In the genomic region with DNA sequence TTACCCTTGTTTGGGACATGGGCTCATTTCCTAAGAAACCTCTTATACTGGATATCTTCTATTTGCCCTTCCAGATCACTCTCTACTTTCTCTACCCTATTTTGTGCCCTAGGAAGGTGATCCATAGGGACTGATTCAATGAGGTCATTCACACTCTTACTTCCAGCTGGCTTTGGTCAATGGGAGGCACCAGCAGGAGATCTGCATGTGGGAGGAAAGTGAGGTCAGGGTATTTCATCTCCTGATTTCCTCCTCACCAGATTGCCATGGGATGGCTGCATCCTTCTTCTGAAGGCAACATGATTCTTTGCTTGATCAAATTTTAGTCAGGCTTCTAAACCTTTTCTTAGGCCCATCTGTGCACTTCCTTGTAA, we compare ENCODE assay signal across 17 cellular contexts. TPM values are rescaled to one million over a fixed set of nuclear protein-coding genes. Genes with fewer than 3 reads are reported as not detected.
A peak's percentile ranks its signal among the peaks of the same experiment; 100 is the strongest.
DNase-seq lines count a peak whose midpoint lies in the region; ATAC-seq, FAIRE-seq and TF ChIP-seq lines count a peak whose summit lies in the region.
"Had no signal": no experiment of that assay in that cellular context is flagged by ENCODE, and none has a peak within 500 bp of the region (broad histone marks: within the 10 kb centered on the region; RNA-seq: fewer than 3 reads in every experiment).

No MANE protein-coding gene starts in this region.

- CTCF ChIA-PET in H1 (lab: Charles Lee; ENCODE audit: partially characterized antibody), result interaction anchor here (1.6 to 2.0 kb wide), 3 partner anchors 10 to 44 kb away, joined by 8 to 9 read pairs (median 8); a partner anchor contains a TSS
- CTCF ChIA-PET in CD8-positive, alpha-beta memory T cell (lab: Charles Lee), result interaction anchor here (1.4 kb wide), 1 partner anchor 11 kb away, joined by 3 read pairs; no protein-coding TSS in a partner anchor

- DNase-seq in GM23338 (ENCODE audit: low spot score), result peak; percentile 8
- no peak for DNase-seq in HTR-8/SVneo (ENCODE audit: insufficient read length, low spot score)
- DNase-seq in H1 (ENCODE audit: low read depth in 1 of 2, low spot score in 2 of 2), result no peak
- no peak for DNase-seq in glutamatergic neuron
- no peak for DNase-seq in CD8-positive, alpha-beta memory T cell
- no peak for DNase-seq in T-helper 2 cell
- DNase-seq: CD4-positive, alpha-beta T cell; GF-D8; NCI-H1092; NCI-H1694; NCI-H2107; NCI-H446 treated with DMSO at 0.1 percent for 48 hours; NCI-H748 treated with DMSO at 0.1 percent for 48 hours; SK-N-SH had no signal

- no peaks in the 10 kb centered on the region for H3K27me3 Mint-ChIP-seq in GM23338 (ENCODE audit: insufficient read depth, low read depth, poor library complexity)
- H3K27me3 Mint-ChIP-seq in glutamatergic neuron (ENCODE audit: unreplicated experiment), result no peaks in the 10 kb centered on the region
- H3K27me3 Mint-ChIP-seq in CD8-positive, alpha-beta memory T cell, result peaks cover 15 to 17% of the 10 kb centered on the region in 2 donors

- TF ChIP-seq CTCF in GM23338 (conservative IDR thresholded peaks at IDR 0.05; ENCODE audit: low read depth in 2 of 2) (no peak), H1 (IDR thresholded peaks at IDR 0.05; ENCODE audit: control extremely low read depth in 1 of 3, insufficient read depth in 1 of 3, low read depth in 1 of 3, low read length in 3 of 3) (no peak), glutamatergic neuron (IDR thresholded peaks at IDR 0.05; ENCODE audit: partially characterized antibody, unreplicated experiment) (no peak)

- no peak for TF ChIP-seq POLR2A in H1 (IDR thresholded peaks at IDR 0.05; ENCODE audit: control extremely low read depth in 1 of 2, low read depth in 2 of 2, low read length in 2 of 2)

- H4K8ac ChIP-seq in H1 (ENCODE audit: extremely low read depth, insufficient read depth, low read length), result no peak overlapping the region

- no peaks in the 10 kb centered on the region for H3K23me2 ChIP-seq in H1 (ENCODE audit: low read depth, low read length)

- no peak overlapping the region for H4K91ac ChIP-seq in H1 (replicated peaks; ENCODE audit: insufficient read length, low read length)

- H3K27me3 ChIP-seq in GM23338 (ENCODE audit: insufficient read depth) (no peaks in the 10 kb centered on the region), H1 (replicated peaks in 1 of 4; ENCODE audit: control insufficient read depth in 3 of 4, extremely low read depth in 1 of 4, insufficient read depth in 3 of 4, low read length in 3 of 4) (no peaks in the 10 kb centered on the region), iPS-20b (ENCODE audit: insufficient read depth, low read length) (no peaks in the 10 kb centered on the region)
- no peaks in the 10 kb centered on the region for H3K27me3 ChIP-seq in CD8-positive, alpha-beta memory T cell (ENCODE audit: insufficient read depth, low read length, poor library complexity, severe bottlenecking)

- H3K79me1 ChIP-seq in H1 (ENCODE audit: low read depth, low read length), result no peaks in the 10 kb centered on the region

- no peaks in the 10 kb centered on the region for H3K9me3 ChIP-seq in H1 (ENCODE audit: insufficient read depth in 2 of 2, low read depth in 1 of 2, low read length in 1 of 2)
- H3K9me3 ChIP-seq in iPS-20b (ENCODE audit: insufficient read depth, low read depth, low read length), result no peaks in the 10 kb centered on the region
- no peaks in the 10 kb centered on the region for H3K9me3 ChIP-seq in CD8-positive, alpha-beta memory T cell (ENCODE audit: low read length)
- H3K9me3 ChIP-seq: SK-N-SH had no signal

- H3K4me3 Mint-ChIP-seq in GM23338 (no peak overlapping the region), glutamatergic neuron (ENCODE audit: unreplicated experiment) (no peak overlapping the region)
- no peak overlapping the region for H3K4me3 Mint-ChIP-seq in CD8-positive, alpha-beta memory T cell
- H3K4me3 Mint-ChIP-seq: CD4-positive, alpha-beta T cell had no signal

- H2BK5ac ChIP-seq in H1 (ENCODE audit: low read depth, low read length), result no peak overlapping the region

- H3K79me2 ChIP-seq in GM23338 (replicated peaks; ENCODE audit: insufficient read depth) (no peaks in the 10 kb centered on the region), H1 (ENCODE audit: control insufficient read depth in 1 of 2, insufficient read depth in 2 of 2, low read length in 2 of 2) (no peaks in the 10 kb centered on the region)

- H3K4me1 ChIP-seq in GM23338 (ENCODE audit: insufficient read depth) (peaks cover 10% of the 10 kb centered on the region), H1 (replicated peaks in 1 of 4; ENCODE audit: control insufficient read depth in 3 of 4, insufficient read depth in 4 of 4, low read length in 3 of 4) (peaks cover 7 to 12% (median 8%) of the 10 kb centered on the region in 4 experiments; a peak in 6 of 7 replicates), iPS-20b (ENCODE audit: insufficient read depth, low read length) (peaks cover 12% of the 10 kb centered on the region)
- H3K4me1 ChIP-seq in CD8-positive, alpha-beta memory T cell (ENCODE audit: insufficient read depth, low read length), result no peaks in the 10 kb centered on the region

- no peak overlapping the region; the same call in 1 of the 2 replicates for H2BK20ac ChIP-seq in H1 (ENCODE audit: low read length)

- no peak overlapping the region for H2BK12ac ChIP-seq in H1 (ENCODE audit: low read depth, low read length)

- ATAC-seq in GM23338 (peak; percentile 80), HG03175 (IDR thresholded peaks at IDR 0.05; ENCODE audit: unreplicated experiment) (no peak)

- H2BK15ac ChIP-seq in H1 (ENCODE audit: low read length), result no peak overlapping the region; the same call in 1 of the 2 replicates

- H3K4me1 Mint-ChIP-seq in GM23338 (peaks cover 17% of the 10 kb centered on the region), glutamatergic neuron (ENCODE audit: low read depth, unreplicated experiment) (no peaks in the 10 kb centered on the region)
- no peaks in the 10 kb centered on the region for H3K4me1 Mint-ChIP-seq in CD8-positive, alpha-beta memory T cell

- H4K5ac ChIP-seq in H1 (ENCODE audit: insufficient read length, low read depth, low read length), result no peak overlapping the region

- H3K56ac ChIP-seq in H1 (replicated peaks; ENCODE audit: insufficient read length, low read depth, low read length), result no peak overlapping the region

- H3K14ac ChIP-seq in H1 (ENCODE audit: insufficient read length), result no peak overlapping the region

- no peaks in the 10 kb centered on the region for H3K9me2 ChIP-seq in GM23338 (ENCODE audit: insufficient read depth)
- H3K9me2 ChIP-seq: SK-N-SH had no signal

- H3K36me3 Mint-ChIP-seq in GM23338 (ENCODE audit: low read depth), result no peaks in the 10 kb centered on the region
- H3K36me3 Mint-ChIP-seq in glutamatergic neuron (ENCODE audit: unreplicated experiment), result no peaks in the 10 kb centered on the region
- H3K36me3 Mint-ChIP-seq in CD8-positive, alpha-beta memory T cell, result no peaks in the 10 kb centered on the region

- H3K27ac ChIP-seq in GM23338 (ENCODE audit: low read depth) (no peak overlapping the region), H1 (ENCODE audit: low read depth, low read length) (no peak overlapping the region), iPS-20b (ENCODE audit: low read length) (no peak overlapping the region)
- H3K27ac ChIP-seq in CD8-positive, alpha-beta memory T cell (ENCODE audit: low read depth, low read length), result no peak overlapping the region

- no peak overlapping the region; the same call in 1 of the 2 replicates for H3K18ac ChIP-seq in H1 (ENCODE audit: extremely low read depth, low read length)

- no peak overlapping the region for H3K4ac ChIP-seq in H1 (replicated peaks; ENCODE audit: insufficient read length, low read depth, low read length)

- H3K4me3 ChIP-seq in GM23338 (no peak overlapping the region), H1 (ENCODE audit: extremely low read depth in 1 of 4, insufficient read depth in 2 of 4, low read depth in 3 of 4, low read length in 4 of 4) (no peak overlapping the region), iPS-20b (ENCODE audit: low read length) (0 out of 2 replicates have a peak overlapping the region, but pooled peaks have one; percentile 24)
- H3K4me3 ChIP-seq in CD8-positive, alpha-beta memory T cell (ENCODE audit: low read length), result no peak overlapping the region

- TF ChIP-seq RAD21 in H1 (IDR thresholded peaks at IDR 0.05 in 1 of 2, conservative IDR thresholded peaks at IDR 0.05 in 1 of 2; ENCODE audit: low read depth in 2 of 2, low read length in 2 of 2), result no peak

- H3K4me2 ChIP-seq in GM23338 (peak overlapping the region; percentile 3), H1 (ENCODE audit: insufficient read depth in 1 of 2, low read depth in 2 of 2, low read length in 2 of 2) (peak overlapping the region in 1 of 2 experiments; percentile 48; a peak in 2 of 4 replicates)

- H3K27ac Mint-ChIP-seq in GM23338 (no peak overlapping the region), glutamatergic neuron (ENCODE audit: unreplicated experiment) (no peak overlapping the region)
- H3K27ac Mint-ChIP-seq in CD8-positive, alpha-beta memory T cell, result no peak overlapping the region
- H3K27ac Mint-ChIP-seq: CD4-positive, alpha-beta T cell had no signal

- H3K9ac ChIP-seq in H1 (replicated peaks in 1 of 4; ENCODE audit: extremely low read depth in 1 of 4, low read depth in 3 of 4, low read length in 3 of 4), result peak overlapping the region in 1 of 4 experiments; percentile 34; a peak in 1 of 7 replicates
- H3K9ac ChIP-seq in iPS-20b (ENCODE audit: low read depth, low read length), result no peak overlapping the region; the same call in 1 of the 2 replicates
- H3K9ac ChIP-seq: SK-N-SH had no signal

- H3K9me3 Mint-ChIP-seq in GM23338, result no peaks in the 10 kb centered on the region
- H3K9me3 Mint-ChIP-seq in glutamatergic neuron (ENCODE audit: unreplicated experiment), result no peaks in the 10 kb centered on the region
- H3K9me3 Mint-ChIP-seq in CD8-positive, alpha-beta memory T cell, result no peaks in the 10 kb centered on the region
- H3K9me3 Mint-ChIP-seq: CD4-positive, alpha-beta T cell had no signal

- H2AFZ ChIP-seq in GM23338 (no peak overlapping the region), H1 (ENCODE audit: low read length) (no peak overlapping the region)

- H4K20me1 ChIP-seq in GM23338 (replicated peaks; ENCODE audit: insufficient read depth) (no peaks in the 10 kb centered on the region), H1 (replicated peaks in 1 of 2; ENCODE audit: control insufficient read depth in 1 of 2, insufficient read depth in 2 of 2, low read length in 2 of 2) (no peaks in the 10 kb centered on the region)

- H3F3A ChIP-seq in GM23338 (replicated peaks; ENCODE audit: low read depth), result no peaks in the 10 kb centered on the region

- no peaks in the 10 kb centered on the region for H3K36me3 ChIP-seq in GM23338 (ENCODE audit: insufficient read depth)
- H3K36me3 ChIP-seq in H1 (ENCODE audit: control insufficient read depth in 2 of 4, insufficient read depth in 4 of 4, low read length in 3 of 4), result no peaks in the 10 kb centered on the region
- no peaks in the 10 kb centered on the region for H3K36me3 ChIP-seq in iPS-20b (ENCODE audit: insufficient read depth, low read depth, low read length)
- H3K36me3 ChIP-seq in CD8-positive, alpha-beta memory T cell (ENCODE audit: insufficient read depth, low read length), result no peaks in the 10 kb centered on the region

- H3K23ac ChIP-seq in H1 (ENCODE audit: insufficient read length), result no peak overlapping the region

- peak; percentile 23 for FAIRE-seq in HTR-8/SVneo (lab: Jason Lieb, UNC)
- FAIRE-seq in H1 (lab: Jason Lieb, UNC), result peak; percentile 28

- no peak overlapping the region for H2BK120ac ChIP-seq in H1 (replicated peaks; ENCODE audit: low read depth, low read length)

- H2AK5ac ChIP-seq in H1 (ENCODE audit: low read depth, low read length), result no peak overlapping the region

- POLR2A ChIA-PET in H1 (lab: Charles Lee; ENCODE audit: partially characterized antibody), result interaction anchor here (0.7 kb wide), 1 partner anchor 12 kb away, joined by 3 read pairs; no protein-coding TSS in a partner anchor
- POLR2A ChIA-PET in CD8-positive, alpha-beta memory T cell (lab: Charles Lee), result no interaction called here

- no peak for TF ChIP-seq EP300 in H1 (IDR thresholded peaks at IDR 0.05; ENCODE audit: borderline replicate concordance in 1 of 2, low read depth in 2 of 2, low read length in 2 of 2)

RNA-seq across cellular contexts. Expression of a gene that starts 15.2 kb away (rescaled TPM):
- total RNA-seq in GM23338 (2014; rRNA removed; shearing (Covaris generic)), result 5.2 and 12.1 TPM in 2 replicates
- polyA plus RNA-seq in GM23338 (2016; fragmentation: Nextera tagmentation; extraction: Ambion mirVana), result 2.8 and 5.1 TPM in 2 replicates
- total RNA-seq in H1 (2021; fragmentation: NEBNext Ultra II Directional; extraction: Animal tissue kit (Norgen Biotek cat#: 25700)), result 4.8 and 5.1 TPM in 2 replicates
- polyA plus RNA-seq in H1 (2011; rRNA removed), result 4.8 and 6.6 TPM in 2 replicates
- 5.1 TPM for polyA plus RNA-seq in H1 (2011; cell fraction: cytosol; rRNA removed)
- 6.2 TPM for polyA plus RNA-seq in H1 (2011; cell fraction: nucleus; rRNA removed)
- polyA plus RNA-seq in H1 (2012, experiment 1 of 2), result 4.2 to 8.5 TPM (median 6.2 TPM) in 4 replicates
- polyA plus RNA-seq in H1 (2012, experiment 2 of 2), result 3.5 TPM
- polyA plus RNA-seq in H1 (2013, experiment 1 of 2), result 4.4 TPM
- polyA plus RNA-seq in H1 (2013, experiment 2 of 2), result 4.0 TPM
- polyA minus RNA-seq in H1 (2011; rRNA and poly(A)+ RNA removed), result 14.7 and 19.7 TPM in 2 replicates
- 3.5 TPM for polyA minus RNA-seq in H1 (2011; cell fraction: cytosol; rRNA and poly(A)+ RNA removed)
- 17.6 TPM for polyA minus RNA-seq in H1 (2011; cell fraction: nucleus; rRNA and poly(A)+ RNA removed)
- 0.81 TPM for total RNA-seq in glutamatergic neuron (ENCODE audit: unreplicated experiment)
- total RNA-seq in CD8-positive, alpha-beta memory T cell, result not detected
- 0.39 TPM for polyA plus RNA-seq in CD8-positive, alpha-beta memory T cell
- total RNA-seq: CD4-positive, alpha-beta T cell; HT-29 had no signal

RNA-seq across cellular contexts. Expression of a gene that starts 21.1 kb away (rescaled TPM):
- 3.2 and 13.0 TPM in 2 replicates for total RNA-seq in GM23338 (2014; rRNA removed; shearing (Covaris generic))
- polyA plus RNA-seq in GM23338 (2016; fragmentation: Nextera tagmentation; extraction: Ambion mirVana) (1.5 and 2.2 TPM in 2 replicates), H1 (2011; rRNA removed) (3.3 and 4.3 TPM in 2 replicates)
- 3.1 and 3.4 TPM in 2 replicates for total RNA-seq in H1 (2021; fragmentation: NEBNext Ultra II Directional; extraction: Animal tissue kit (Norgen Biotek cat#: 25700))
- polyA plus RNA-seq in H1 (2011; cell fraction: cytosol; rRNA removed), result 3.6 TPM
- 7.8 TPM for polyA plus RNA-seq in H1 (2011; cell fraction: nucleus; rRNA removed)
- 2.4 to 3.8 TPM (median 3.3 TPM) in 4 replicates for polyA plus RNA-seq in H1 (2012, experiment 1 of 2)
- polyA plus RNA-seq in H1 (2012, experiment 2 of 2), result 3.6 TPM
- 2.9 TPM for polyA plus RNA-seq in H1 (2013, experiment 1 of 2)
- 3.4 TPM for polyA plus RNA-seq in H1 (2013, experiment 2 of 2)
- polyA minus RNA-seq in H1 (2011; rRNA and poly(A)+ RNA removed), result 5.6 and 6.2 TPM in 2 replicates
- polyA minus RNA-seq in H1 (2011; cell fraction: cytosol; rRNA and poly(A)+ RNA removed), result 2.8 TPM
- 3.9 TPM for polyA minus RNA-seq in H1 (2011; cell fraction: nucleus; rRNA and poly(A)+ RNA removed)
- total RNA-seq in glutamatergic neuron (ENCODE audit: unreplicated experiment), result 28.5 TPM
- total RNA-seq in CD8-positive, alpha-beta memory T cell, result 1 to 10 TPM; 7.8 to 8.5 TPM
- 8.3 TPM for polyA plus RNA-seq in CD8-positive, alpha-beta memory T cell
